23 cellular contexts compared by ENCODE assay signal in genomic region chr9:26742843-26743242, GRCh38.
"Had no signal": no experiment of that assay in that cellular context is flagged by ENCODE, and none has a peak within 500 bp of the region (broad histone marks: within the 10 kb centered on the region; RNA-seq: fewer than 3 reads in every experiment).

No MANE protein-coding gene starts in this region.

- H3K4me1 ChIP-seq: esophagus muscularis mucosa, gastroesophageal sphincter, psoas muscle, right lobe of liver, testis, tibial nerve had no signal

- H3K27ac ChIP-seq: coronary artery, epithelial cell of prostate, esophagus muscularis mucosa, gastroesophageal sphincter, neutrophil, psoas muscle, right lobe of liver, spleen, testis, tibial nerve had no signal

- ATAC-seq: effector memory CD8-positive, alpha-beta T cell; gastroesophageal sphincter; left colon; left ventricle myocardium superior; psoas muscle; right lobe of liver; stimulated activated naive B cell treated with anti-CD40 and anti-IgM and Interleukin-4, amounts not matched to agents 10 μg/mL and 1 μg/mL and 100 μg/mL, for 72 hours; stimulated activated naive CD8-positive, alpha-beta T cell treated with anti-CD3 and anti-CD28 coated beads, Interleukin-15, amount 100 ng/mL, for 72 hours had no signal

- H3K9me3 ChIP-seq: neutrophil, psoas muscle, right lobe of liver, testis had no signal

- H3K27ac Mint-ChIP-seq: effector memory CD8-positive, alpha-beta T cell; nephron; stimulated activated naive B cell treated with anti-CD40 and anti-IgM and Interleukin-4, amounts not matched to agents 10 μg/mL and 1 μg/mL and 100 μg/mL, for 72 hours; stimulated activated naive CD8-positive, alpha-beta T cell treated with anti-CD3 and anti-CD28 coated beads, Interleukin-15, amount 100 ng/mL, for 72 hours had no signal

- H3K4me3 Mint-ChIP-seq: effector memory CD8-positive, alpha-beta T cell; nephron; stimulated activated naive B cell treated with anti-CD40 and anti-IgM and Interleukin-4, amounts not matched to agents 10 μg/mL and 1 μg/mL and 100 μg/mL, for 72 hours; stimulated activated naive CD8-positive, alpha-beta T cell treated with anti-CD3 and anti-CD28 coated beads, Interleukin-15, amount 100 ng/mL, for 72 hours had no signal

- H3K4me1 Mint-ChIP-seq: nephron; stimulated activated naive CD8-positive, alpha-beta T cell treated with anti-CD3 and anti-CD28 coated beads, Interleukin-15, amount 100 ng/mL, for 72 hours had no signal

- H3K27me3 ChIP-seq: esophagus muscularis mucosa, gastroesophageal sphincter, neutrophil, right lobe of liver, spleen, testis, tibial nerve had no signal

- DNase-seq: effector memory CD8-positive, alpha-beta T cell; glutamatergic neuron; left colon; left ventricle myocardium superior; mesenchymal stem cell; midbrain; psoas muscle; retina; right lobe of liver; spleen; stimulated activated CD4-positive, alpha-beta T cell treated with anti-CD3 and anti-CD28 coated beads, Interleukin-15, amount 100 ng/mL, for 24 hours; stimulated activated CD4-positive, alpha-beta T cell treated with anti-CD3 and anti-CD28 coated beads, Interleukin-1b, Interleukin-23, amount 100 ng/mL, for 48 hours; stimulated activated CD4-positive, alpha-beta T cell treated with anti-CD3 and anti-CD28 coated beads, Interleukin-4, amount 100 ng/mL, for 4 hours; stimulated activated naive B cell treated with anti-CD40 and anti-IgM and Interleukin-4, amounts not matched to agents 10 μg/mL and 1 μg/mL and 100 μg/mL, for 72 hours; stimulated activated naive CD8-positive, alpha-beta T cell treated with anti-CD3 and anti-CD28 coated beads, Interleukin-15, amount 100 ng/mL, for 72 hours; testis had no signal
